In genomic region chr5:125439243-125439642, GRCh38 we compare ENCODE assay signal across 23 cellular contexts.
A peak's percentile ranks its signal among the peaks of the same experiment; 100 is the strongest.
DNase-seq lines count a peak whose midpoint lies in the region; ATAC-seq and TF ChIP-seq lines count a peak whose summit lies in the region.
"Had no signal": no experiment of that assay in that cellular context is flagged by ENCODE, and none has a peak within 500 bp of the region (broad histone marks: within the 10 kb centered on the region; RNA-seq: fewer than 3 reads in every experiment).

No MANE protein-coding gene starts in this region.

- dilution Hi-C loops in mammary epithelial cell (cut with HindIII; ENCODE audit: low sequenced_read_pairs) = no loop called here

- peak overlapping the region; percentile 27 for H2AFZ ChIP-seq in mammary epithelial cell (ENCODE audit: low read depth, low read length)
- peak overlapping the region; percentile 8 for H2AFZ ChIP-seq in neuronal stem cell (ENCODE audit: low read length)
- H2AFZ ChIP-seq: GM23338 had no signal

- H3K27ac Mint-ChIP-seq in activated CD4-positive, alpha-beta T cell treated with anti-CD3 and anti-CD28 coated beads, Interleukin-2, amount 10 ng/mL, durations not matched to agents 24 days and 14 days = no peak overlapping the region
- H3K27ac Mint-ChIP-seq: B cell; CD4-positive, CD25-positive, alpha-beta regulatory T cell; CD8-positive, alpha-beta T cell; GM23338; H9; HFFc6 had no signal

- TF ChIP-seq POLR2A in breast epithelium (IDR thresholded peaks at IDR 0.05) = no peak

- no peak overlapping the region for H2BK120ac ChIP-seq in neuronal stem cell (ENCODE audit: low read depth, low read length)

- H2BK15ac ChIP-seq in neuronal stem cell (ENCODE audit: low read length) = no peak overlapping the region

- no peaks in the 10 kb centered on the region for H4K20me1 ChIP-seq in mammary epithelial cell (ENCODE audit: insufficient read depth, low read length)
- H4K20me1 ChIP-seq: BLaER1 had no signal

- H3K23ac ChIP-seq in neuronal stem cell (ENCODE audit: low read depth, low read length, poor library complexity) = no peak overlapping the region

- no peak overlapping the region for H2BK12ac ChIP-seq in neuronal stem cell (ENCODE audit: low read length)

- H3K4me3 ChIP-seq in mammary epithelial cell (replicated peaks in 1 of 3; ENCODE audit: insufficient read depth in 1 of 3, low read depth in 2 of 3, low read length in 3 of 3) (no peak overlapping the region), breast epithelium (no peak overlapping the region), neuronal stem cell (ENCODE audit: low read length in 2 of 2) (no peak overlapping the region)
- H3K4me3 ChIP-seq: BLaER1, GM12878, GM23338 had no signal

- ATAC-seq in omental fat pad (ENCODE audit: low FRiP score) = no peak
- ATAC-seq: CD8-positive, alpha-beta T cell; GM12878; GM23338; HCT116 had no signal

- DNase-seq in mammary epithelial cell = no peak
- no peak for DNase-seq in breast epithelium (ENCODE audit: low spot score in 2 of 2)
- peak; percentile 14 for DNase-seq in NCI-H82 (lab: John Stamatoyannopoulos, UW)
- DNase-seq in SK-N-DZ (ENCODE audit: low spot score) = peak; percentile 72
- DNase-seq in neuronal stem cell (ENCODE audit: low spot score) = no peak
- no peak for DNase-seq in NCI-H510A treated with DMSO at 0.1 percent for 48 hours (lab: John Stamatoyannopoulos, UW)
- no peak for DNase-seq in activated CD4-positive, alpha-beta T cell treated with anti-CD3 and anti-CD28 coated beads, Interleukin-2, amount 10 ng/mL, durations not matched to agents 24 days and 14 days
- no peak for DNase-seq in omental fat pad (ENCODE audit: low spot score)
- DNase-seq: Caco-2; CD4-positive, CD25-positive, alpha-beta regulatory T cell; CD8-positive, alpha-beta T cell; DMS153; EL; GDM1; H9; HFFc6 had no signal

- H3K4me2 ChIP-seq in mammary epithelial cell (ENCODE audit: insufficient read depth, low read depth, low read length) (no peak overlapping the region), neuronal stem cell (ENCODE audit: insufficient read depth, low read length, poor library complexity, severe bottlenecking) (no peak overlapping the region)
- H3K4me2 ChIP-seq: BLaER1, GM23338 had no signal

- no peaks in the 10 kb centered on the region for H3K9me3 ChIP-seq in mammary epithelial cell (replicated peaks; ENCODE audit: insufficient read depth, low read length)
- peaks cover 0 to 13% of the 10 kb centered on the region in 2 donors for H3K9me3 ChIP-seq in breast epithelium
- peaks cover 5 to 13% of the 10 kb centered on the region in 2 donors for H3K9me3 ChIP-seq in neuronal stem cell (replicated peaks in 1 of 2; ENCODE audit: control insufficient read depth in 2 of 2, insufficient read depth in 1 of 2, low read depth in 1 of 2, low read length in 2 of 2)

- H3K27me3 ChIP-seq in mammary epithelial cell (ENCODE audit: insufficient read depth, low read length) (no peaks in the 10 kb centered on the region), breast epithelium (no peaks in the 10 kb centered on the region), neuronal stem cell (ENCODE audit: control insufficient read depth in 3 of 3, insufficient read depth in 3 of 3, low read depth in 1 of 3, low read length in 3 of 3) (no peaks in the 10 kb centered on the region)
- H3K27me3 ChIP-seq: BLaER1 had no signal

- no peaks in the 10 kb centered on the region for H3K36me3 Mint-ChIP-seq in activated CD4-positive, alpha-beta T cell treated with anti-CD3 and anti-CD28 coated beads, Interleukin-2, amount 10 ng/mL, durations not matched to agents 24 days and 14 days (ENCODE audit: low read depth)
- H3K36me3 Mint-ChIP-seq: CD4-positive, CD25-positive, alpha-beta regulatory T cell; CD8-positive, alpha-beta T cell had no signal

- BruUV-seq in mammary epithelial cell (replicated peaks; lab: Mats Ljungman, UMichigan) = no TSS peak

- no peak overlapping the region for H4K91ac ChIP-seq in neuronal stem cell (ENCODE audit: low read depth, low read length, poor library complexity)

- peaks cover 10% of the 10 kb centered on the region for H3K9me3 Mint-ChIP-seq in activated CD4-positive, alpha-beta T cell treated with anti-CD3 and anti-CD28 coated beads, Interleukin-2, amount 10 ng/mL, durations not matched to agents 24 days and 14 days
- H3K9me3 Mint-ChIP-seq: GM23338 had no signal

- H3K18ac ChIP-seq in neuronal stem cell (ENCODE audit: low read length) = no peak overlapping the region

- H3K79me2 ChIP-seq in mammary epithelial cell (ENCODE audit: insufficient read depth, low read length) = no peaks in the 10 kb centered on the region

- no peaks in the 10 kb centered on the region for H3K4me1 Mint-ChIP-seq in activated CD4-positive, alpha-beta T cell treated with anti-CD3 and anti-CD28 coated beads, Interleukin-2, amount 10 ng/mL, durations not matched to agents 24 days and 14 days
- H3K4me1 Mint-ChIP-seq: CD4-positive, CD25-positive, alpha-beta regulatory T cell; GM23338 had no signal

- TF ChIP-seq CTCF in mammary epithelial cell (conservative IDR thresholded peaks at IDR 0.05 in 1 of 2, IDR thresholded peaks at IDR 0.05 in 1 of 2; ENCODE audit: extremely low read depth in 1 of 2, insufficient read depth in 1 of 2, low read depth in 1 of 2, low read length in 2 of 2) (no peak), breast epithelium (IDR thresholded peaks at IDR 0.05) (no peak), omental fat pad (IDR thresholded peaks at IDR 0.05) (no peak)

- H3K27me3 Mint-ChIP-seq in activated CD4-positive, alpha-beta T cell treated with anti-CD3 and anti-CD28 coated beads, Interleukin-2, amount 10 ng/mL, durations not matched to agents 24 days and 14 days = no peaks in the 10 kb centered on the region
- H3K27me3 Mint-ChIP-seq: B cell; CD4-positive, CD25-positive, alpha-beta regulatory T cell had no signal

- H2BK5ac ChIP-seq in neuronal stem cell (ENCODE audit: low read length) = no peak overlapping the region

- in situ Hi-C loops in mammary epithelial cell (cut with MboI; ENCODE audit: low sequenced_read_pairs in 2 of 2) = no loop called here

- intact Hi-C loops in mammary epithelial cell (cut with micrococcal nuclease) (no loop called here), breast epithelium (cut with DNase I; ENCODE audit: low total_unique reads) (no loop called here)
- intact Hi-C loops in activated CD4-positive, alpha-beta T cell treated with anti-CD3 and anti-CD28 coated beads, Interleukin-2, amount 10 ng/mL, durations not matched to agents 24 days and 14 days (cut with micrococcal nuclease) = no loop called here

- H3K9ac ChIP-seq in mammary epithelial cell (ENCODE audit: insufficient read depth, low read length) (no peak overlapping the region), neuronal stem cell (ENCODE audit: low read depth, low read length, poor library complexity) (no peak overlapping the region)
- H3K9ac ChIP-seq: BLaER1 had no signal

- H3K79me1 ChIP-seq in neuronal stem cell (ENCODE audit: low read depth, low read length) = no peaks in the 10 kb centered on the region

- no peak overlapping the region for H3K4me3 Mint-ChIP-seq in activated CD4-positive, alpha-beta T cell treated with anti-CD3 and anti-CD28 coated beads, Interleukin-2, amount 10 ng/mL, durations not matched to agents 24 days and 14 days
- H3K4me3 Mint-ChIP-seq: B cell; CD4-positive, CD25-positive, alpha-beta regulatory T cell; CD8-positive, alpha-beta T cell; GM23338; H9; HFFc6 had no signal

- H3K27ac ChIP-seq in mammary epithelial cell (ENCODE audit: insufficient read depth, low read depth, low read length) (no peak overlapping the region), breast epithelium (no peak overlapping the region), neuronal stem cell (replicated peaks; ENCODE audit: low read length) (no peak overlapping the region)
- H3K27ac ChIP-seq: 22Rv1, BLaER1, C4-2B had no signal

- H3K4me1 ChIP-seq in mammary epithelial cell (ENCODE audit: insufficient read depth, low read length) = no peaks in the 10 kb centered on the region
- H3K4me1 ChIP-seq in breast epithelium = no peaks in the 10 kb centered on the region
- H3K4me1 ChIP-seq in neuronal stem cell (ENCODE audit: control insufficient read depth in 2 of 2, insufficient read depth in 1 of 2, low read depth in 1 of 2, low read length in 2 of 2) = no peaks in the 10 kb centered on the region
- H3K4me1 ChIP-seq: BLaER1, Caco-2 had no signal

- H2AK5ac ChIP-seq in neuronal stem cell (ENCODE audit: low read depth, low read length) = no peak overlapping the region

- H3K4ac ChIP-seq in neuronal stem cell (ENCODE audit: low read length) = no peak overlapping the region

- CTCF ChIA-PET in mammary epithelial cell (lab: Charles Lee; ENCODE audit: low non-redundant PET) = no interaction called here

- H3K14ac ChIP-seq in neuronal stem cell (ENCODE audit: low read length) = no peak overlapping the region

- H3K36me3 ChIP-seq in mammary epithelial cell (ENCODE audit: insufficient read depth, low read length) = no peaks in the 10 kb centered on the region
- H3K36me3 ChIP-seq in breast epithelium = no peaks in the 10 kb centered on the region
- no peaks in the 10 kb centered on the region for H3K36me3 ChIP-seq in neuronal stem cell (replicated peaks in 1 of 2; ENCODE audit: control insufficient read depth in 2 of 2, insufficient read depth in 2 of 2, low read length in 2 of 2)
- H3K36me3 ChIP-seq: BLaER1 had no signal

- H4K8ac ChIP-seq in neuronal stem cell (ENCODE audit: low read depth, low read length) = no peak overlapping the region

Comparison
In these comparisons a context has a peak if more than half of its experiments do, and no peak if none do; other contexts are left out.
1. DNase-seq: peak in NCI-H82 (single experiment) and SK-N-DZ (single experiment); none in mammary epithelial cell (single experiment), breast epithelium (0 of 2), neuronal stem cell (single experiment), NCI-H510A treated with DMSO at 0.1 percent for 48 hours (single experiment), activated CD4-positive, alpha-beta T cell treated with anti-CD3 and anti-CD28 coated beads, Interleukin-2, amount 10 ng/mL, durations not matched to agents 24 days and 14 days (single experiment) and omental fat pad (single experiment).